In genomic region chr15:33724321-33725036, GRCh38 we compare ENCODE assay signal across 25 cellular contexts.
"Had no signal": no experiment of that assay in that cellular context is flagged by ENCODE, and none has a peak within 500 bp of the region (broad histone marks: within the 10 kb centered on the region; RNA-seq: fewer than 3 reads in every experiment).

No MANE protein-coding gene starts in this region.

- H3K4me1 ChIP-seq: ascending aorta, esophagus muscularis mucosa, gastroesophageal sphincter had no signal

- ATAC-seq: activated CD4-positive, alpha-beta T cell treated with anti-CD3 and anti-CD28 coated beads for 36 hours; activated CD8-positive, alpha-beta memory T cell treated with anti-CD3 and anti-CD28 coated beads, Interleukin-2, amount 10 ng/mL, durations not matched to agents 7 days and 5 days; activated CD8-positive, alpha-beta T cell treated with anti-CD3 and anti-CD28 coated beads, Interleukin-2, amount 10 ng/mL, durations not matched to agents 7 days and 5 days; activated naive CD4-positive, alpha-beta T cell treated with anti-CD3 and anti-CD28 coated beads, Interleukin-2, amount 50 U/mL, for 72 hours; activated T-cell treated with anti-CD3 and anti-CD28 coated beads, Interleukin-2, amount 50 U/mL, for 72 hours; foreskin keratinocyte; gastroesophageal sphincter had no signal

- H3K27me3 ChIP-seq: ascending aorta, brain microvascular endothelial cell, esophagus muscularis mucosa, foreskin keratinocyte, gastroesophageal sphincter had no signal

- H3K27ac ChIP-seq: ascending aorta, brain microvascular endothelial cell, coronary artery, esophagus muscularis mucosa, foreskin keratinocyte, gastroesophageal sphincter had no signal

- H3K36me3 ChIP-seq: ascending aorta, brain microvascular endothelial cell had no signal

- H3K9me3 ChIP-seq: ascending aorta, esophagus muscularis mucosa, gastroesophageal sphincter had no signal

- DNase-seq: activated CD4-positive, alpha-beta memory T cell treated with anti-CD3 and anti-CD28 coated beads for 36 hours; activated CD4-positive, alpha-beta T cell treated with anti-CD3 and anti-CD28 coated beads for 36 hours; activated CD4-positive, alpha-beta T cell treated with anti-CD3 and anti-CD28 coated beads, Interleukin-2, amount 10 ng/mL, durations not matched to agents 24 days and 14 days; activated CD4-positive, CD25-positive, alpha-beta regulatory T cell; activated CD4-positive, CD25-positive, alpha-beta regulatory T cell treated with anti-CD3 and anti-CD28 coated beads, Interleukin-2, amount 50 U/mL, for 72 hours; activated CD8-positive, alpha-beta memory T cell treated with anti-CD3 and anti-CD28 coated beads, Interleukin-2, amount 10 ng/mL, durations not matched to agents 7 days and 5 days; activated CD8-positive, alpha-beta memory T cell treated with anti-CD3 and anti-CD28 coated beads, Interleukin-2, amount 50 U/mL, for 4 hours; activated CD8-positive, alpha-beta T cell treated with anti-CD3 and anti-CD28 coated beads, Interleukin-2, amount 10 ng/mL, durations not matched to agents 7 days and 5 days; activated gamma-delta T cell; activated naive CD4-positive, alpha-beta T cell; activated naive CD4-positive, alpha-beta T cell treated with anti-CD3 and anti-CD28 coated beads, Interleukin-2, amount 10 ng/mL, durations not matched to agents 7 days and 5 days; activated naive CD8-positive, alpha-beta T cell treated with anti-CD3 and anti-CD28 coated beads, Interleukin-2, amount 10 ng/mL, durations not matched to agents 7 days and 5 days; activated T-cell treated with anti-CD3 and anti-CD28 coated beads, Interleukin-2, amount 50 U/mL, for 1 hour; activated T-cell treated with anti-CD3 and anti-CD28 coated beads, Interleukin-2, amount 50 U/mL, for 72 hours; brain microvascular endothelial cell; effector memory CD4-positive, alpha-beta T cell; endodermal cell; erythroblast; foreskin keratinocyte; T-helper 2 cell had no signal

- H3K4me3 ChIP-seq: ascending aorta, coronary artery, esophagus muscularis mucosa, gastroesophageal sphincter had no signal
